Comparison of ENCODE assay signal across 10 cellular contexts in genomic region chr6:16849280-16850210, GRCh38.
DNase-seq lines count a peak whose midpoint lies in the region; ATAC-seq, FAIRE-seq and TF ChIP-seq lines count a peak whose summit lies in the region.
"Had no signal": no experiment of that assay in that cellular context is flagged by ENCODE, and none has a peak within 500 bp of the region (broad histone marks: within the 10 kb centered on the region; RNA-seq: fewer than 3 reads in every experiment).

No MANE protein-coding gene starts in this region.

- H3K4me3 ChIP-seq in psoas muscle (peak overlapping the region; percentile 31), spleen (no peak overlapping the region)

- TF ChIP-seq CTCF in psoas muscle (IDR thresholded peaks at IDR 0.05) (no peak), spleen (IDR thresholded peaks at IDR 0.05 in 8 of 11, conservative IDR thresholded peaks at IDR 0.05 in 3 of 11) (no peak)

- DNase-seq in GF-D8 (lab: John Stamatoyannopoulos, UW) (peak; percentile 67), NOMO-1 (lab: John Stamatoyannopoulos, UW; ENCODE audit: unreplicated experiment in 2 of 2) (peak; percentile 39 to 71), psoas muscle (peak in 1 of 2 donors; percentile 48), spleen (no peak), frontal cortex (ENCODE audit: low spot score in 2 of 2) (no peak)
- DNase-seq in effector memory CD8-positive, alpha-beta T cell = no peak
- no peak for DNase-seq in stimulated activated naive CD4-positive, alpha-beta T cell treated with Interleukin-2 at 50 U/mL for 16 hours (lab: John Stamatoyannopoulos, UW)
- DNase-seq: GOT3, NCI-H510A treated with DMSO at 0.1 percent for 48 hours had no signal

- H3K4me3 Mint-ChIP-seq in effector memory CD8-positive, alpha-beta T cell = no peak overlapping the region

- no peak for FAIRE-seq in frontal cortex (lab: Jason Lieb, UNC)

- H3K9me3 ChIP-seq in psoas muscle (no peaks in the 10 kb centered on the region), spleen (no peaks in the 10 kb centered on the region)

- peaks cover 0 to 8% of the 10 kb centered on the region in 2 donors for H3K4me1 Mint-ChIP-seq in effector memory CD8-positive, alpha-beta T cell (ENCODE audit: low read depth in 2 of 2)

- H3K27ac ChIP-seq in psoas muscle = peak overlapping the region; percentile 74
- no peak overlapping the region for H3K27ac ChIP-seq in spleen

- H3K27ac Mint-ChIP-seq in effector memory CD8-positive, alpha-beta T cell = no peak overlapping the region

- H3K36me3 ChIP-seq in psoas muscle (ENCODE audit: insufficient read depth in 1 of 2, low read depth in 1 of 2) = no peaks in the 10 kb centered on the region
- no peaks in the 10 kb centered on the region for H3K36me3 ChIP-seq in spleen

- no peak for TF ChIP-seq POLR2A in spleen (IDR thresholded peaks at IDR 0.05)

- H3K4me1 ChIP-seq in psoas muscle (peaks cover 12% of the 10 kb centered on the region), spleen (peaks cover 0 to 32% (median 6%) of the 10 kb centered on the region in 6 donors)

- H3K9me3 Mint-ChIP-seq in effector memory CD8-positive, alpha-beta T cell = no peaks in the 10 kb centered on the region

- no peaks in the 10 kb centered on the region for H3K36me3 Mint-ChIP-seq in effector memory CD8-positive, alpha-beta T cell (ENCODE audit: insufficient read depth)

- ATAC-seq in effector memory CD8-positive, alpha-beta T cell (replicated peaks) = peak; percentile 40
- ATAC-seq in psoas muscle = peak; percentile 80 to 98 (median 92)
- no peak for ATAC-seq in HG03571 (IDR thresholded peaks at IDR 0.05; ENCODE audit: unreplicated experiment)

- peaks cover 28 to 42% of the 10 kb centered on the region in 2 donors for H3K27me3 Mint-ChIP-seq in effector memory CD8-positive, alpha-beta T cell

- 24 to 44% (median 30%) methylated on average over 15 of the region's 15 CpGs for whole genome bisulfite sequencing in psoas muscle, 3 donors
- WGBS in spleen, 5 donors = 46 to 53% (median 52%) methylated on average over 15 of the region's 15 CpGs

- H3K27me3 ChIP-seq in psoas muscle (ENCODE audit: insufficient read depth in 3 of 3, low read length in 2 of 3) (no peaks in the 10 kb centered on the region), spleen (replicated peaks in 1 of 7) (no peaks in the 10 kb centered on the region)

- intact Hi-C loops in psoas muscle (cut with DNase I) = no loop called here
- intact Hi-C loops in spleen (cut with DNase I; ENCODE audit: low total_unique reads) = no loop called here

Comparison
In these comparisons a context has a peak if more than half of its experiments do, and no peak if none do; other contexts are left out.
1. DNase-seq: peak in GF-D8 (single experiment) and NOMO-1 (2 of 2); none in effector memory CD8-positive, alpha-beta T cell (0 of 3), stimulated activated naive CD4-positive, alpha-beta T cell treated with Interleukin-2 at 50 U/mL for 16 hours (single experiment), spleen (single experiment) and frontal cortex (0 of 2).